Comparison of ENCODE assay signal across 8 cellular contexts in genomic region chr1:32334864-32335618, GRCh38. TPM values are rescaled to one million over a fixed set of nuclear protein-coding genes. Genes with fewer than 3 reads are reported as not detected.
DNase-seq lines count a peak whose midpoint lies in the region; ATAC-seq and TF ChIP-seq lines count a peak whose summit lies in the region.

No MANE protein-coding gene starts in this region.

- peaks cover 15 to 59% of the 10 kb centered on the region in 2 donors for H3K4me1 ChIP-seq in left lung

- H3K27ac ChIP-seq in left lung = peak overlapping the region; percentile 70 to 84

- intact Hi-C loops in left lung (cut with DNase I) = no loop called here

- H3K27me3 Mint-ChIP-seq in WTC11 (ENCODE audit: low read depth) = peaks cover 16% of the 10 kb centered on the region
- no peaks in the 10 kb centered on the region for H3K27me3 Mint-ChIP-seq in central memory CD8-positive, alpha-beta T cell

- TF ChIP-seq CTCF in WTC11 (IDR thresholded peaks at IDR 0.05) (0 out of 2 replicates have a peak, but pooled peaks have one; percentile 26), left lung (IDR thresholded peaks at IDR 0.05) (peak; percentile 56 to 71)

- peaks cover 0 to 23% of the 10 kb centered on the region in 2 donors for H3K27me3 ChIP-seq in left lung

- no peaks in the 10 kb centered on the region for H3K9me3 ChIP-seq in left lung

- peak overlapping the region; percentile 96 for H3K27ac Mint-ChIP-seq in WTC11
- H3K27ac Mint-ChIP-seq in central memory CD8-positive, alpha-beta T cell (ENCODE audit: low read depth) = peak overlapping the region; percentile 39

- peak overlapping the region; percentile 76 for H3K4me3 ChIP-seq in Jurkat, Clone E6-1 (ENCODE audit: low read length)
- H3K4me3 ChIP-seq in left lung = peak overlapping the region; percentile 49 to 54

- POLR2A ChIA-PET in WTC11 (lab: Charles Lee) = interaction anchor here (0.6 to 2.8 kb wide), 12 partner anchors 10 to 138 kb away, joined by 3 to 18 read pairs (median 6); partner anchors contain the start of gene BSDC1

- CTCF ChIA-PET in WTC11 (lab: Charles Lee) = interaction anchor here (2.1 to 2.4 kb wide), 2 partner anchors 16 to 87 kb away, joined by 10 to 17 read pairs; no protein-coding TSS in a partner anchor

- ATAC-seq in WTC11 = no peak
- ATAC-seq in central memory CD8-positive, alpha-beta T cell (replicated peaks; ENCODE audit: extremely low read depth, poor library complexity, severe bottlenecking) = peak; percentile 57
- peak; percentile 45 for ATAC-seq in left lung
- no peak for ATAC-seq in GM19455 (IDR thresholded peaks at IDR 0.05; ENCODE audit: unreplicated experiment)

- H3K4me1 Mint-ChIP-seq in WTC11 = peaks cover 44% of the 10 kb centered on the region
- H3K4me1 Mint-ChIP-seq in central memory CD8-positive, alpha-beta T cell = peaks cover 42% of the 10 kb centered on the region

- peak; percentile 44 for DNase-seq in NCI-H146 (lab: John Stamatoyannopoulos, UW)
- no peak for DNase-seq in NCI-H146 treated with DMSO at 0.1 percent for 48 hours (lab: John Stamatoyannopoulos, UW; ENCODE audit: unreplicated experiment)
- peak; percentile 30 for DNase-seq in Jurkat, Clone E6-1 (ENCODE audit: low read depth, low spot score)
- peak; percentile 33 for DNase-seq in WTC11 (ENCODE audit: low spot score)
- DNase-seq in central memory CD8-positive, alpha-beta T cell (ENCODE audit: low spot score in 2 of 2) = peak; percentile 44 to 47
- DNase-seq in left lung = peak; percentile 57 to 91
- DNase-seq in stimulated activated CD4-positive, alpha-beta T cell treated with anti-CD3 and anti-CD28 coated beads, TNF-alpha, amount 100 ng/mL, for 1 hour (ENCODE audit: low read depth in 3 of 3, low spot score in 1 of 3) = peak in 2 of 3 donors; percentile 55

- peak overlapping the region; percentile 95 for H3K4me3 Mint-ChIP-seq in WTC11
- H3K4me3 Mint-ChIP-seq in central memory CD8-positive, alpha-beta T cell = peak overlapping the region; percentile 80

- H3K36me3 ChIP-seq in left lung = peaks cover 0 to 38% of the 10 kb centered on the region in 2 donors

- peaks cover 37% of the 10 kb centered on the region for H3K36me3 Mint-ChIP-seq in WTC11
- peaks cover 35% of the 10 kb centered on the region for H3K36me3 Mint-ChIP-seq in central memory CD8-positive, alpha-beta T cell (ENCODE audit: insufficient read depth)

- H3K9me3 Mint-ChIP-seq in WTC11 = no peaks in the 10 kb centered on the region
- H3K9me3 Mint-ChIP-seq in central memory CD8-positive, alpha-beta T cell = no peaks in the 10 kb centered on the region

TF ChIP-seq in WTC11, 78 proteins besides CTCF, POLR2A, EP300 and RAD21 (continues in another document):
- TF ChIP-seq GTF2I (CRISPR knock-in tag; conservative IDR thresholded peaks at IDR 0.05) = no peak
- no peak for TF ChIP-seq CREB1 (CRISPR knock-in tag; IDR thresholded peaks at IDR 0.05)
- no peak for TF ChIP-seq NFE2L1 (CRISPR knock-in tag; IDR thresholded peaks at IDR 0.05)
- TF ChIP-seq KAT7 (CRISPR knock-in tag; IDR thresholded peaks at IDR 0.05; ENCODE audit: borderline replicate concordance) = 0 out of 2 replicates have a peak, but pooled peaks have one; percentile 44
- TF ChIP-seq, protein P1, sequence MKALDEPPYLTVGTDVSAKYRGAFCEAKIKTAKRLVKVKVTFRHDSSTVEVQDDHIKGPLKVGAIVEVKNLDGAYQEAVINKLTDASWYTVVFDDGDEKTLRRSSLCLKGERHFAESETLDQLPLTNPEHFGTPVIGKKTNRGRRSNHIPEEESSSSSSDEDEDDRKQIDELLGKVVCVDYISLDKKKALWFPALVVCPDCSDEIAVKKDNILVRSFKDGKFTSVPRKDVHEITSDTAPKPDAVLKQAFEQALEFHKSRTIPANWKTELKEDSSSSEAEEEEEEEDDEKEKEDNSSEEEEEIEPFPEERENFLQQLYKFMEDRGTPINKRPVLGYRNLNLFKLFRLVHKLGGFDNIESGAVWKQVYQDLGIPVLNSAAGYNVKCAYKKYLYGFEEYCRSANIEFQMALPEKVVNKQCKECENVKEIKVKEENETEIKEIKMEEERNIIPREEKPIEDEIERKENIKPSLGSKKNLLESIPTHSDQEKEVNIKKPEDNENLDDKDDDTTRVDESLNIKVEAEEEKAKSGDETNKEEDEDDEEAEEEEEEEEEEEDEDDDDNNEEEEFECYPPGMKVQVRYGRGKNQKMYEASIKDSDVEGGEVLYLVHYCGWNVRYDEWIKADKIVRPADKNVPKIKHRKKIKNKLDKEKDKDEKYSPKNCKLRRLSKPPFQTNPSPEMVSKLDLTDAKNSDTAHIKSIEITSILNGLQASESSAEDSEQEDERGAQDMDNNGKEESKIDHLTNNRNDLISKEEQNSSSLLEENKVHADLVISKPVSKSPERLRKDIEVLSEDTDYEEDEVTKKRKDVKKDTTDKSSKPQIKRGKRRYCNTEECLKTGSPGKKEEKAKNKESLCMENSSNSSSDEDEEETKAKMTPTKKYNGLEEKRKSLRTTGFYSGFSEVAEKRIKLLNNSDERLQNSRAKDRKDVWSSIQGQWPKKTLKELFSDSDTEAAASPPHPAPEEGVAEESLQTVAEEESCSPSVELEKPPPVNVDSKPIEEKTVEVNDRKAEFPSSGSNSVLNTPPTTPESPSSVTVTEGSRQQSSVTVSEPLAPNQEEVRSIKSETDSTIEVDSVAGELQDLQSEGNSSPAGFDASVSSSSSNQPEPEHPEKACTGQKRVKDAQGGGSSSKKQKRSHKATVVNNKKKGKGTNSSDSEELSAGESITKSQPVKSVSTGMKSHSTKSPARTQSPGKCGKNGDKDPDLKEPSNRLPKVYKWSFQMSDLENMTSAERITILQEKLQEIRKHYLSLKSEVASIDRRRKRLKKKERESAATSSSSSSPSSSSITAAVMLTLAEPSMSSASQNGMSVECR (CRISPR knock-in tag; IDR thresholded peaks at IDR 0.05; ENCODE audit: borderline replicate concordance) = no peak
- TF ChIP-seq, protein P2, sequence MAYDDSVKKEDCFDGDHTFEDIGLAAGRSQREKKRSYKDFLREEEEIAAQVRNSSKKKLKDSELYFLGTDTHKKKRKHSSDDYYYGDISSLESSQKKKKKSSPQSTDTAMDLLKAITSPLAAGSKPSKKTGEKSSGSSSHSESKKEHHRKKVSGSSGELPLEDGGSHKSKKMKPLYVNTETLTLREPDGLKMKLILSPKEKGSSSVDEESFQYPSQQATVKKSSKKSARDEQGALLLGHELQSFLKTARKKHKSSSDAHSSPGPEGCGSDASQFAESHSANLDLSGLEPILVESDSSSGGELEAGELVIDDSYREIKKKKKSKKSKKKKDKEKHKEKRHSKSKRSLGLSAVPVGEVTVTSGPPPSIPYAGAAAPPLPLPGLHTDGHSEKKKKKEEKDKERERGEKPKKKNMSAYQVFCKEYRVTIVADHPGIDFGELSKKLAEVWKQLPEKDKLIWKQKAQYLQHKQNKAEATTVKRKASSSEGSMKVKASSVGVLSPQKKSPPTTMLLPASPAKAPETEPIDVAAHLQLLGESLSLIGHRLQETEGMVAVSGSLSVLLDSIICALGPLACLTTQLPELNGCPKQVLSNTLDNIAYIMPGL (CRISPR knock-in tag; IDR thresholded peaks at IDR 0.05) = peak; percentile 59; the same call in 1 of the 2 replicates
- TF ChIP-seq TCF7 (CRISPR knock-in tag; IDR thresholded peaks at IDR 0.05; ENCODE audit: low read depth) = no peak
- TF ChIP-seq FOXJ3 (CRISPR knock-in tag; IDR thresholded peaks at IDR 0.05; ENCODE audit: borderline replicate concordance) = no peak
- no peak for TF ChIP-seq CREM (CRISPR knock-in tag; IDR thresholded peaks at IDR 0.05)
- 0 out of 2 replicates have a peak, but pooled peaks have one; percentile 41 for TF ChIP-seq TEAD1 (CRISPR knock-in tag; IDR thresholded peaks at IDR 0.05)
- TF ChIP-seq, protein P3, sequence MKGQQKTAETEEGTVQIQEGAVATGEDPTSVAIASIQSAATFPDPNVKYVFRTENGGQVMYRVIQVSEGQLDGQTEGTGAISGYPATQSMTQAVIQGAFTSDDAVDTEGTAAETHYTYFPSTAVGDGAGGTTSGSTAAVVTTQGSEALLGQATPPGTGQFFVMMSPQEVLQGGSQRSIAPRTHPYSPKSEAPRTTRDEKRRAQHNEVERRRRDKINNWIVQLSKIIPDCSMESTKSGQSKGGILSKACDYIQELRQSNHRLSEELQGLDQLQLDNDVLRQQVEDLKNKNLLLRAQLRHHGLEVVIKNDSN (CRISPR knock-in tag; IDR thresholded peaks at IDR 0.05) = peak; percentile 17; the same call in 1 of the 2 replicates
- no peak for TF ChIP-seq RELA (CRISPR knock-in tag; IDR thresholded peaks at IDR 0.05; ENCODE audit: borderline replicate concordance)
- no peak for TF ChIP-seq ZNF219 (CRISPR knock-in tag; IDR thresholded peaks at IDR 0.05; ENCODE audit: borderline replicate concordance)
- TF ChIP-seq, protein P4, sequence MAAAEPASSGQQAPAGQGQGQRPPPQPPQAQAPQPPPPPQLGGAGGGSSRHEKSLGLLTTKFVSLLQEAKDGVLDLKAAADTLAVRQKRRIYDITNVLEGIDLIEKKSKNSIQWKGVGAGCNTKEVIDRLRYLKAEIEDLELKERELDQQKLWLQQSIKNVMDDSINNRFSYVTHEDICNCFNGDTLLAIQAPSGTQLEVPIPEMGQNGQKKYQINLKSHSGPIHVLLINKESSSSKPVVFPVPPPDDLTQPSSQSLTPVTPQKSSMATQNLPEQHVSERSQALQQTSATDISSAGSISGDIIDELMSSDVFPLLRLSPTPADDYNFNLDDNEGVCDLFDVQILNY (CRISPR knock-in tag; IDR thresholded peaks at IDR 0.05) = peak; percentile 48; the same call in 1 of the 2 replicates
- no peak for TF ChIP-seq MXD4 (CRISPR knock-in tag; IDR thresholded peaks at IDR 0.05; ENCODE audit: borderline replicate concordance)
- no peak for TF ChIP-seq PRRX2 (CRISPR knock-in tag; IDR thresholded peaks at IDR 0.05)
- 0 out of 2 replicates have a peak, but pooled peaks have one; percentile 23 for TF ChIP-seq ZNF263 (CRISPR knock-in tag; IDR thresholded peaks at IDR 0.05; ENCODE audit: low read depth)
- peak; percentile 30; the same call in 1 of the 2 replicates for TF ChIP-seq ZNF423 (CRISPR knock-in tag; IDR thresholded peaks at IDR 0.05)
- no peak for TF ChIP-seq ZNF121 (CRISPR knock-in tag; IDR thresholded peaks at IDR 0.05)

RNA-seq across cellular contexts. Expression of gene MARCKSL1, which starts 1.0 kb away (rescaled TPM):
- polyA plus RNA-seq in Jurkat, Clone E6-1 (2012; ENCODE audit: insufficient read depth, insufficient read length) = 321 TPM
- total RNA-seq in WTC11 (2021) (442 to 450 TPM (median 443 TPM) in 3 replicates), left lung (10 to 100 TPM; 33.1 to 58.3 TPM)

RNA-seq across cellular contexts. Expression of gene FAM229A, which starts 27.2 kb away (rescaled TPM):
- 4.1 TPM for polyA plus RNA-seq in Jurkat, Clone E6-1 (2012; ENCODE audit: insufficient read depth, insufficient read length)
- total RNA-seq in WTC11 (2021) (6.7 to 10.4 TPM (median 9.4 TPM) in 3 replicates), left lung (1 to 10 TPM; 4.4 to 5.7 TPM)

RNA-seq across cellular contexts. Expression of gene TSSK3, which starts 27.3 kb away (rescaled TPM):
- 2.1 TPM for polyA plus RNA-seq in Jurkat, Clone E6-1 (2012; ENCODE audit: insufficient read depth, insufficient read length)
- total RNA-seq in WTC11 (2021) (1.2 to 2.9 TPM (median 1.7 TPM) in 3 replicates), left lung (1 to 10 TPM; 1.8 TPM)

RNA-seq across cellular contexts. Expression of gene HDAC1, which starts 43.2 kb away (rescaled TPM):
- polyA plus RNA-seq in Jurkat, Clone E6-1 (2012; ENCODE audit: insufficient read depth, insufficient read length) = 525 TPM
- total RNA-seq in WTC11 (2021) (108 to 120 TPM (median 119 TPM) in 3 replicates), left lung (10 to 100 TPM; 61.8 to 72.7 TPM)

RNA-seq across cellular contexts. Expression of gene BSDC1, which starts 59.2 kb away (rescaled TPM):
- 33.1 TPM for polyA plus RNA-seq in Jurkat, Clone E6-1 (2012; ENCODE audit: insufficient read depth, insufficient read length)
- total RNA-seq in WTC11 (2021) (42.4 to 44.3 TPM (median 43.6 TPM) in 3 replicates), left lung (10 to 100 TPM; 51.2 to 64.8 TPM)

Comparison
In these comparisons a context has a peak if more than half of its experiments do, and no peak if none do; other contexts are left out.
1. ATAC-seq: peak in central memory CD8-positive, alpha-beta T cell (single experiment) and left lung (single experiment); none in WTC11 (single experiment) and GM19455 (single experiment).